8 cellular contexts compared by ENCODE assay signal in the genomic region with DNA sequence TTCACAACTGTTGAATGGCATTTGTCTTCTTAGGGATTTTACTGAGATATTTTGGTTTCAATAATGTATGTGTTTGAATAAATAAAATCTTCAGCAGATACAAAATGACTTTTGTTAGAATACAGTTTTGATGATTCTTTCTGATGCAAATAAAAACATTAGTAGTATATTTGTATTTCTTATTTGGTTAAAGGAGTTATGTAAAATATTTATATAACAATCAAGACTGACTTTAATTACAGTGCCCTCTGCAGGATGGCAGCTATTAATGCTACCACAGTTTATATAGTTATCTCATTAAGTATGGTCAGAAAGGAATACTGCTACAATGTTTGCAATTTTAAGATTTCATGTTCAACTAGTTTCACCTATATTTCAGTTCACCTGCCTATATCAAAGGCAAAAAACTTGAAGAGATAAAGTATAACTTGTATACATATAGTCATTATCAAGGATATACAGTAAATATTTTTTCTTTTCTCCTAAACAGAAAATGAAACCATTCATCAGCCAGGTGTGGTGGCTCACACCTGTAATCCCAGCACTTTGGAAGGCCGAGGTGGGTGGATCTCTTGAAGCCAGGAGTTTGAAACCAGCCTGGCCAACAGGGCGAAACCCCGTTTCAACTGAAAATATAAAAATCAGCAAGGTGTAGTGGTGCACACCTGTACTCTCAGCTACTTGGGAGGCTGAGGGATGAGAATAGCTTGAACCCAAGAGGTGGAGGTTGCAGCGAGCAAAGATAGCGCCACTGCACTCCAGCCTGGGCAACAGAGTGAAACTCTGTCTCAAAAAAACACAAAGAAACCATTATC. TPM values are rescaled to one million over a fixed set of nuclear protein-coding genes. Genes with fewer than 3 reads are reported as not detected.
DNase-seq lines count a peak whose midpoint lies in the region; ATAC-seq, FAIRE-seq and TF ChIP-seq lines count a peak whose summit lies in the region.

No MANE protein-coding gene starts in this region.

- peaks cover 10% of the 10 kb centered on the region for H3K36me3 ChIP-seq in IMR-90 (ENCODE audit: control insufficient read depth, insufficient read depth, low read length)
- H3K36me3 ChIP-seq in naive thymus-derived CD4-positive, alpha-beta T cell (ENCODE audit: control insufficient read depth in 2 of 3, insufficient read depth in 3 of 3, low read length in 3 of 3), result peaks cover 10 to 22% (median 10%) of the 10 kb centered on the region in 3 experiments

- H2AK5ac ChIP-seq in IMR-90 (ENCODE audit: low read depth, low read length), result no peak overlapping the region

- H3K56ac ChIP-seq in IMR-90 (ENCODE audit: extremely low read depth, insufficient read depth, low read length), result no peak overlapping the region

- peak; percentile 43 for TF ChIP-seq RAD21 in IMR-90 (IDR thresholded peaks at IDR 0.05; ENCODE audit: low read length)

- H2BK15ac ChIP-seq in IMR-90 (ENCODE audit: low read depth, low read length), result no peak overlapping the region

- TF ChIP-seq POLR2A in IMR-90 (IDR thresholded peaks at IDR 0.05; ENCODE audit: low read depth, low read length), result no peak

- no peak overlapping the region for H2BK120ac ChIP-seq in IMR-90 (ENCODE audit: low read depth, low read length)

- H3K4me1 Mint-ChIP-seq in central memory CD8-positive, alpha-beta T cell, result no peaks in the 10 kb centered on the region
- H3K4me1 Mint-ChIP-seq in naive thymus-derived CD4-positive, alpha-beta T cell, result peaks cover 0 to 10% (median 5%) of the 10 kb centered on the region in 7 donors

- H3K9me1 ChIP-seq in IMR-90 (ENCODE audit: insufficient read depth, low read length), result no peaks in the 10 kb centered on the region; the same call in 1 of the 2 replicates

- H2BK5ac ChIP-seq in IMR-90 (ENCODE audit: low read depth, low read length, poor library complexity, severe bottlenecking), result no peak overlapping the region

- dilution Hi-C loops in IMR-90 (cut with HindIII; ENCODE audit: low sequenced_read_pairs, unreplicated experiment), result no loop called here

- no peaks in the 10 kb centered on the region for H3K27me3 Mint-ChIP-seq in central memory CD8-positive, alpha-beta T cell
- no peaks in the 10 kb centered on the region for H3K27me3 Mint-ChIP-seq in naive thymus-derived CD4-positive, alpha-beta T cell

- TF ChIP-seq CTCF in IMR-90 (conservative IDR thresholded peaks at IDR 0.05; ENCODE audit: low read depth, low read length), result peak; percentile 61

- no peaks in the 10 kb centered on the region for H3K4me1 ChIP-seq in IMR-90 (ENCODE audit: control insufficient read depth, insufficient read depth, low read length)
- peaks cover 0 to 8% of the 10 kb centered on the region in 2 donors for H3K4me1 ChIP-seq in naive thymus-derived CD4-positive, alpha-beta T cell (ENCODE audit: control insufficient read depth in 2 of 2, insufficient read depth in 2 of 2, low read length in 2 of 2)

- no peak overlapping the region for H3K9ac ChIP-seq in IMR-90 (ENCODE audit: low read depth, low read length)

- ATAC-seq in IMR-90 (ENCODE audit: low read depth) (peak; percentile 72), HG03097 (IDR thresholded peaks at IDR 0.05; ENCODE audit: low FRiP score, unreplicated experiment) (no peak), HG02623 (IDR thresholded peaks at IDR 0.05; ENCODE audit: unreplicated experiment) (no peak), GM21825 (IDR thresholded peaks at IDR 0.05; ENCODE audit: unreplicated experiment) (no peak)
- ATAC-seq in central memory CD8-positive, alpha-beta T cell (replicated peaks; ENCODE audit: extremely low read depth, poor library complexity, severe bottlenecking), result peak; percentile 58
- peak; percentile 87 for ATAC-seq in naive thymus-derived CD4-positive, alpha-beta T cell

- intact Hi-C loops in IMR-90 (cut with micrococcal nuclease), result no loop called here
- intact Hi-C loops in naive thymus-derived CD4-positive, alpha-beta T cell (cut with micrococcal nuclease), result loop anchor here (1.0 to 2.0 kb wide), 6 partner anchors 12 to 196 kb away; partner anchors contain the start of gene ARL5A (in 1 of the 2)

- H3K14ac ChIP-seq in IMR-90 (replicated peaks; ENCODE audit: low read depth, low read length), result no peak overlapping the region

- no peak overlapping the region for H3K4me3 Mint-ChIP-seq in central memory CD8-positive, alpha-beta T cell
- peak overlapping the region in 1 of 10 donors; percentile 49 for H3K4me3 Mint-ChIP-seq in naive thymus-derived CD4-positive, alpha-beta T cell

- FAIRE-seq in G401.6 (lab: Jason Lieb, UNC), result peak; percentile 91

- H3K4ac ChIP-seq in IMR-90 (ENCODE audit: low read depth, low read length), result no peak overlapping the region

- H3K9me3 ChIP-seq in IMR-90 (ENCODE audit: control insufficient read depth, insufficient read depth, low read length), result no peaks in the 10 kb centered on the region
- H3K9me3 ChIP-seq in naive thymus-derived CD4-positive, alpha-beta T cell (ENCODE audit: control insufficient read depth in 2 of 3, low read length in 3 of 3), result no peaks in the 10 kb centered on the region

- peaks cover 7 to 8% of the 10 kb centered on the region in 2 experiments; a peak in 3 of 4 replicates for H3K79me1 ChIP-seq in IMR-90 (ENCODE audit: low read depth in 1 of 2, low read length in 2 of 2)

- no peaks in the 10 kb centered on the region for H3K9me3 Mint-ChIP-seq in central memory CD8-positive, alpha-beta T cell
- H3K9me3 Mint-ChIP-seq in naive thymus-derived CD4-positive, alpha-beta T cell, result peaks cover 0 to 7% (median 0%) of the 10 kb centered on the region in 11 donors

- no peak overlapping the region for H3K4me2 ChIP-seq in IMR-90 (ENCODE audit: low read depth, low read length)

- H4K5ac ChIP-seq in IMR-90 (ENCODE audit: low read depth, low read length), result no peak overlapping the region

- no peak overlapping the region for H4K8ac ChIP-seq in IMR-90 (ENCODE audit: low read depth in 2 of 2, low read length in 2 of 2)

- H3K4me3 ChIP-seq in IMR-90 (ENCODE audit: insufficient read depth, low read depth, low read length), result no peak overlapping the region
- H3K4me3 ChIP-seq in naive thymus-derived CD4-positive, alpha-beta T cell (ENCODE audit: low read length), result no peak overlapping the region

- CTCF ChIA-PET in IMR-90 (lab: Yijun Ruan, JAX), result interaction anchor here (1.1 kb wide), 1 partner anchor 217 kb away, joined by 3 read pairs; no protein-coding TSS in a partner anchor
- CTCF ChIA-PET in naive thymus-derived CD4-positive, alpha-beta T cell (lab: Charles Lee), result interaction anchor here (0.5 to 0.7 kb wide), 3 partner anchors 44 to 194 kb away, joined by 3 read pairs; no protein-coding TSS in a partner anchor

- no peak overlapping the region for H4K91ac ChIP-seq in IMR-90 (ENCODE audit: insufficient read depth, low read depth, low read length)

- no peak overlapping the region for H3K27ac Mint-ChIP-seq in central memory CD8-positive, alpha-beta T cell (ENCODE audit: low read depth)
- H3K27ac Mint-ChIP-seq in naive thymus-derived CD4-positive, alpha-beta T cell, result peak overlapping the region in 2 of 9 donors; percentile 3 to 32

- POLR2A ChIA-PET in IMR-90 (lab: Charles Lee; ENCODE audit: unreplicated experiment), result no interaction called here
- POLR2A ChIA-PET in naive thymus-derived CD4-positive, alpha-beta T cell (lab: Charles Lee), result no interaction called here

- no peaks in the 10 kb centered on the region for H4K20me1 ChIP-seq in IMR-90 (ENCODE audit: insufficient read depth, low read length)

- H3K27me3 ChIP-seq in IMR-90 (ENCODE audit: control insufficient read depth, insufficient read depth, low read length), result no peaks in the 10 kb centered on the region
- no peaks in the 10 kb centered on the region for H3K27me3 ChIP-seq in naive thymus-derived CD4-positive, alpha-beta T cell (ENCODE audit: control insufficient read depth in 2 of 2, insufficient read depth in 2 of 2, low read length in 2 of 2)

- H2BK20ac ChIP-seq in IMR-90 (ENCODE audit: low read depth, low read length), result no peak overlapping the region

- H3K23ac ChIP-seq in IMR-90 (ENCODE audit: low read depth, low read length), result no peak overlapping the region

- BruUV-seq in IMR-90 (replicated peaks; lab: Mats Ljungman, UMichigan), result no TSS peak

- H3K36me3 Mint-ChIP-seq in central memory CD8-positive, alpha-beta T cell (ENCODE audit: insufficient read depth), result peaks cover 17% of the 10 kb centered on the region
- H3K36me3 Mint-ChIP-seq in naive thymus-derived CD4-positive, alpha-beta T cell, result peaks cover 8 to 31% (median 30%) of the 10 kb centered on the region in 5 donors

- no peak overlapping the region for H2AK9ac ChIP-seq in IMR-90 (replicated peaks; ENCODE audit: low read depth, low read length, poor library complexity)

- in situ Hi-C loops in IMR-90 (cut with MboI; ENCODE audit: low sequenced_read_pairs), result no loop called here

- WGBS in IMR-90 (ENCODE audit: extremely low coverage in 2 of 2, insufficient read length in 1 of 2), 2 experiments, result no CpG with 5 or more reads among the region's 5 CpGs

- no peak overlapping the region for H2AFZ ChIP-seq in IMR-90 (replicated peaks; ENCODE audit: low read length, poor library complexity)

- no peak overlapping the region for H3K27ac ChIP-seq in IMR-90 (ENCODE audit: insufficient read depth, low read length)
- H3K27ac ChIP-seq in naive thymus-derived CD4-positive, alpha-beta T cell (ENCODE audit: low read depth, low read length), result no peak overlapping the region

- H3K18ac ChIP-seq in IMR-90 (ENCODE audit: low read depth, low read length), result no peak overlapping the region

- DNase-seq in IMR-90 (peak; percentile 43), NCI-H2081 (lab: John Stamatoyannopoulos, UW) (no peak)
- no peak for DNase-seq in central memory CD8-positive, alpha-beta T cell (ENCODE audit: low spot score in 2 of 2)
- DNase-seq in naive thymus-derived CD4-positive, alpha-beta T cell, result peak in 5 of 9 donors; percentile 25 to 50 (median 41)

TF ChIP-seq in IMR-90, 13 proteins besides CTCF, POLR2A, EP300 and RAD21 (continues in another document):
- no peak for TF ChIP-seq MXI1 (IDR thresholded peaks at IDR 0.05; ENCODE audit: borderline replicate concordance, low read depth, low read length)
- TF ChIP-seq MAZ (IDR thresholded peaks at IDR 0.05; ENCODE audit: borderline replicate concordance, low read depth, low read length), result no peak
- TF ChIP-seq, protein P1, sequence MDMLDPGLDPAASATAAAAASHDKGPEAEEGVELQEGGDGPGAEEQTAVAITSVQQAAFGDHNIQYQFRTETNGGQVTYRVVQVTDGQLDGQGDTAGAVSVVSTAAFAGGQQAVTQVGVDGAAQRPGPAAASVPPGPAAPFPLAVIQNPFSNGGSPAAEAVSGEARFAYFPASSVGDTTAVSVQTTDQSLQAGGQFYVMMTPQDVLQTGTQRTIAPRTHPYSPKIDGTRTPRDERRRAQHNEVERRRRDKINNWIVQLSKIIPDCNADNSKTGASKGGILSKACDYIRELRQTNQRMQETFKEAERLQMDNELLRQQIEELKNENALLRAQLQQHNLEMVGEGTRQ (IDR thresholded peaks at IDR 0.05; ENCODE audit: low read depth, low read length), result no peak
- no peak for TF ChIP-seq CEBPB (IDR thresholded peaks at IDR 0.05; ENCODE audit: low read depth, low read length)

RNA-seq across cellular contexts. Expression of gene ARL5A, which starts 19.8 kb away (rescaled TPM):
- 45.5 and 89.2 TPM in 2 replicates for total RNA-seq in IMR-90 (2012; rRNA removed)
- 16.6 and 22.3 TPM in 2 replicates for polyA plus RNA-seq in IMR-90 (2012; rRNA removed)
- polyA plus RNA-seq in IMR-90 (2012; cell fraction: cytosol; rRNA removed), result 2.4 and 3.9 TPM in 2 replicates
- 1.4 and 5.8 TPM in 2 replicates for polyA plus RNA-seq in IMR-90 (2012; cell fraction: nucleus; rRNA removed; ENCODE audit: low replicate concordance)
- 10 to 100 TPM; 25.8 to 43.3 (median 32.3) TPM for total RNA-seq in naive thymus-derived CD4-positive, alpha-beta T cell
- 10 to 100 TPM; 52.4 to 68.3 TPM for polyA plus RNA-seq in naive thymus-derived CD4-positive, alpha-beta T cell

Comparison
In these comparisons a context has a peak if more than half of its experiments do, and no peak if none do; other contexts are left out.
1. ATAC-seq: peak in IMR-90 (single experiment), central memory CD8-positive, alpha-beta T cell (single experiment) and naive thymus-derived CD4-positive, alpha-beta T cell (single experiment); none in HG03097 (single experiment), HG02623 (single experiment) and GM21825 (single experiment).
2. DNase-seq: peak in IMR-90 (single experiment) and naive thymus-derived CD4-positive, alpha-beta T cell (5 of 9); none in central memory CD8-positive, alpha-beta T cell (0 of 2) and NCI-H2081 (0 of 2).